In the genomic region with DNA sequence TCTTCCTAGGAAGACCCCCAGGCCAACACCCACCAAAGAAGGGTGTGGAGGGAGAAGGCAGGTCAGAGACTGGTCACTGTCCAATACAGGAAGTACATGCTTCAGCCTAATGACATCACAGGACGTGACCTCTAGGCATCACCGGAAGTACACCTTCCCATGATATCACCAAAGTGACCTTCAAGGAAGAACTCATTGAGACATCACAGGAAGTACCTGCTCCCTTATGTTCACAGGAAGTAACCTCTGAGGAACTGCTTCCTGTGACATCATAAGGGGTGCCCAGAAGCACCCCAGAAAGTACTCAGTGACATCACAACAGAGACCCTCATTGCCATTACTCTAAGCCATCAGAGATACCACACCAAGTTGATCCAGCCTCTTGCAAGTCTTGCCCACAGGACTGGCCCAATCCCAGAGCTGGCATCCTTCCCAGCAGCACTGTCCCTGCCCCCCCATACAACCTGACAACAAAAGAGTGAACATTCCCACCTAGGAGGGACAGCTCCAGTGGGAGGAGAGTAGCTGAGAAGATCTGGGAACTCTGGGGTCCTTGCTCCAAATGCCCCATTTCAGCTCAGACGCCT, we compare ENCODE assay signal across 1 cellular context.
A peak's percentile ranks its signal among the peaks of the same experiment; 100 is the strongest.
TF ChIP-seq lines count a peak whose summit lies in the region.

No MANE protein-coding gene starts in this region.

TF ChIP-seq in HepG2, 621 proteins besides CTCF, POLR2A, EP300 and RAD21:
- TF ChIP-seq GABPA (IDR thresholded peaks at IDR 0.05; ENCODE audit: low read depth, low read length), result no peak
- peak; percentile 44 for TF ChIP-seq GABPA (CRISPR knock-in tag; IDR thresholded peaks at IDR 0.05; ENCODE audit: low read depth)
- TF ChIP-seq ZBTB21 (CRISPR knock-in tag; IDR thresholded peaks at IDR 0.05), result peak; percentile 68
- TF ChIP-seq CEBPG (CRISPR knock-in tag; IDR thresholded peaks at IDR 0.05), result no peak
- TF ChIP-seq NR2C2 (CRISPR knock-in tag; IDR thresholded peaks at IDR 0.05; ENCODE audit: borderline replicate concordance), result peak; percentile 64; the same call in 1 of the 2 replicates
- TF ChIP-seq GABPB1 (CRISPR knock-in tag; IDR thresholded peaks at IDR 0.05), result peak; percentile 31; the same call in 1 of the 2 replicates
- TF ChIP-seq ZNF563 (CRISPR knock-in tag; IDR thresholded peaks at IDR 0.05), result no peak
- TF ChIP-seq, protein P1, sequence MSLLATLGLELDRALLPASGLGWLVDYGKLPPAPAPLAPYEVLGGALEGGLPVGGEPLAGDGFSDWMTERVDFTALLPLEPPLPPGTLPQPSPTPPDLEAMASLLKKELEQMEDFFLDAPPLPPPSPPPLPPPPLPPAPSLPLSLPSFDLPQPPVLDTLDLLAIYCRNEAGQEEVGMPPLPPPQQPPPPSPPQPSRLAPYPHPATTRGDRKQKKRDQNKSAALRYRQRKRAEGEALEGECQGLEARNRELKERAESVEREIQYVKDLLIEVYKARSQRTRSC (CRISPR knock-in tag; IDR thresholded peaks at IDR 0.05; ENCODE audit: low read depth), result no peak
- peak; percentile 80 for TF ChIP-seq CREB1 (IDR thresholded peaks at IDR 0.05)
- TF ChIP-seq CREB1 (CRISPR knock-in tag; IDR thresholded peaks at IDR 0.05), result no peak
TF ChIP-seq in HepG2: peak in this region for 5.
